In genomic region chr14:23306113-23306411, GRCh38 we compare ENCODE assay signal across 8 cellular contexts. TPM values are rescaled to one million over a fixed set of nuclear protein-coding genes. Genes with fewer than 3 reads are reported as not detected.
DNase-seq lines count a peak whose midpoint lies in the region; ATAC-seq and TF ChIP-seq lines count a peak whose summit lies in the region.

No MANE protein-coding gene starts in this region.

- TF ChIP-seq POLR2A in Peyer's patch (IDR thresholded peaks at IDR 0.05) (no peak), prostate gland (IDR thresholded peaks at IDR 0.05) (no peak)

- H3K36me3 ChIP-seq in GM06990 (ENCODE audit: control insufficient read depth, insufficient read depth, low read length) (peaks cover 12% of the 10 kb centered on the region), Peyer's patch (peaks cover 0 to 35% (median 0%) of the 10 kb centered on the region in 3 donors), prostate gland (no peaks in the 10 kb centered on the region)
- H3K36me3 ChIP-seq in CD8-positive, alpha-beta T cell (ENCODE audit: insufficient read depth, low read length) = no peaks in the 10 kb centered on the region

- no peaks in the 10 kb centered on the region for H3K9me3 Mint-ChIP-seq in CD8-positive, alpha-beta T cell

- H3K4me3 Mint-ChIP-seq in CD8-positive, alpha-beta T cell = no peak overlapping the region

- H3K27ac ChIP-seq in Peyer's patch (peak overlapping the region; percentile 77 to 89 (median 85)), prostate gland (peak overlapping the region; percentile 85 to 87)
- no peak overlapping the region for H3K27ac ChIP-seq in CD8-positive, alpha-beta T cell (ENCODE audit: low read depth, low read length)

- CTCF ChIA-PET in CD8-positive, alpha-beta T cell (lab: Charles Lee) = interaction anchor here (0.5 to 2.0 kb wide), 2 partner anchors 23 to 937 kb away, joined by 4 to 5 read pairs; no protein-coding TSS in a partner anchor

- H3K36me3 Mint-ChIP-seq in CD8-positive, alpha-beta T cell = peaks cover 3% of the 10 kb centered on the region

- H3K4me3 ChIP-seq in GM06990 (replicated peaks; ENCODE audit: low read depth, low read length) (peak overlapping the region; percentile 95), Peyer's patch (peak overlapping the region; percentile 53 to 75 (median 62)), fibroblast of pulmonary artery (replicated peaks; ENCODE audit: low read depth, low read length) (peak overlapping the region; percentile 97), prostate gland (peak overlapping the region; percentile 52 to 62)
- no peak overlapping the region for H3K4me3 ChIP-seq in CD8-positive, alpha-beta T cell (ENCODE audit: low read depth, low read length)

- peaks cover 28% of the 10 kb centered on the region for H3K27me3 Mint-ChIP-seq in CD8-positive, alpha-beta T cell (ENCODE audit: low read depth)

- no peaks in the 10 kb centered on the region for H3K27me3 ChIP-seq in GM06990 (replicated peaks; ENCODE audit: control insufficient read depth, insufficient read depth, low read length)
- H3K27me3 ChIP-seq in Peyer's patch = no peaks in the 10 kb centered on the region
- H3K27me3 ChIP-seq in prostate gland (replicated peaks; ENCODE audit: insufficient read depth) = no peaks in the 10 kb centered on the region
- H3K27me3 ChIP-seq in CD8-positive, alpha-beta T cell (ENCODE audit: insufficient read depth, low read length) = no peaks in the 10 kb centered on the region

- ATAC-seq in CD8-positive, alpha-beta T cell = no peak
- no peak for ATAC-seq in HG02642 (IDR thresholded peaks at IDR 0.05; ENCODE audit: poor library complexity, unreplicated experiment)

- intact Hi-C loops in prostate gland (cut with DNase I) = loop anchor here (2.0 to 10.0 kb wide), 2 partner anchors 15 to 181 kb away; partner anchors contain the start of gene PABPN1
- intact Hi-C loops in CD8-positive, alpha-beta T cell (cut with DNase I, micrococcal nuclease) = loop anchor here (10.0 kb wide), 4 partner anchors 301 to 809 kb away; partner anchors contain the start of genes DCAF11 (in 1 of the 2), NRL (in 1 of the 2) and PRMT5 (in 1 of the 2)

- POLR2A ChIA-PET in CD8-positive, alpha-beta T cell (lab: Charles Lee) = interaction anchor here (0.6 to 1.4 kb wide), 2 partner anchors 15 to 1487 kb away, joined by 3 read pairs; partner anchors contain the start of gene PABPN1

- H3K4me1 ChIP-seq in Peyer's patch (peaks cover 0 to 37% (median 4%) of the 10 kb centered on the region in 4 donors), prostate gland (replicated peaks) (peaks cover 12% of the 10 kb centered on the region)
- peaks cover 6% of the 10 kb centered on the region for H3K4me1 ChIP-seq in CD8-positive, alpha-beta T cell (ENCODE audit: insufficient read depth, low read length)

- peaks cover 8% of the 10 kb centered on the region for H3K4me1 Mint-ChIP-seq in CD8-positive, alpha-beta T cell (ENCODE audit: low read depth)

- WGBS in prostate gland = 8% methylated on average over 3 of the region's 3 CpGs

- no peak for TF ChIP-seq CTCF in GM06990 (IDR thresholded peaks at IDR 0.05; ENCODE audit: insufficient read depth, low read length, poor library complexity, severe bottlenecking)
- peak in 1 of 6 experiments; percentile 1 for TF ChIP-seq CTCF in Peyer's patch (IDR thresholded peaks at IDR 0.05)
- TF ChIP-seq CTCF in fibroblast of pulmonary artery (IDR thresholded peaks at IDR 0.05; ENCODE audit: low read length, missing control alignments) = no peak
- no peak for TF ChIP-seq CTCF in prostate gland (IDR thresholded peaks at IDR 0.05)
- TF ChIP-seq CTCF in CD8-positive, alpha-beta T cell (IDR thresholded peaks at IDR 0.05) = no peak

- DNase-seq in GM06990 (ENCODE audit: extremely low read depth, insufficient read length) = no peak
- DNase-seq in Peyer's patch = no peak
- DNase-seq in fibroblast of pulmonary artery (ENCODE audit: low read depth) = no peak
- no peak for DNase-seq in prostate gland (ENCODE audit: low spot score)
- no peak for DNase-seq in CD8-positive, alpha-beta T cell
- DNase-seq in stimulated activated CD4-positive, alpha-beta T cell treated with anti-CD3 and anti-CD28 coated beads, Interleukin-12 subunit alpha, Interleukin-12 subunit beta, amount 100 ng/mL, for 4 hours = no peak
- DNase-seq in effector CD8-positive, alpha-beta T cell (lab: John Stamatoyannopoulos, UW) = no peak

- H3K9me3 ChIP-seq in Peyer's patch = no peaks in the 10 kb centered on the region
- no peaks in the 10 kb centered on the region for H3K9me3 ChIP-seq in prostate gland
- H3K9me3 ChIP-seq in CD8-positive, alpha-beta T cell (ENCODE audit: low read length) = no peaks in the 10 kb centered on the region

- no peak overlapping the region for H3K27ac Mint-ChIP-seq in CD8-positive, alpha-beta T cell

RNA-seq across cellular contexts. Expression of gene BCL2L2, which starts 0.6 kb away (rescaled TPM):
- total RNA-seq in Peyer's patch = 10 to 100 TPM; 29.9 to 43.1 (median 32.0) TPM
- total RNA-seq in prostate gland = 10 to 100 TPM; 45.4 to 87.3 TPM
- total RNA-seq in CD8-positive, alpha-beta T cell = 1 to 10 TPM; 1.4 to 1.8 TPM

RNA-seq across cellular contexts. Expression of gene PPP1R3E, which starts 3.4 kb away (rescaled TPM):
- total RNA-seq in Peyer's patch = 10 to 100 TPM; 16.5 to 39.2 (median 21.4) TPM
- total RNA-seq in prostate gland = 10 to 100 TPM in 1 of 2 donors, 1 to 10 TPM in 1; 4.9 to 20.2 TPM
- 10 to 100 TPM; 31.2 to 33.8 TPM for total RNA-seq in CD8-positive, alpha-beta T cell

RNA-seq across cellular contexts. Expression of gene PABPN1, which starts 15.2 kb away (rescaled TPM):
- 100 to 1,000 TPM in 3 of 4 donors, 10 to 100 TPM in 1; 79.3 to 149 (median 116) TPM for total RNA-seq in Peyer's patch
- total RNA-seq in prostate gland = 100 to 1,000 TPM in 1 of 2 donors, 10 to 100 TPM in 1; 62.7 to 113 TPM
- 100 to 1,000 TPM; 186 to 191 TPM for total RNA-seq in CD8-positive, alpha-beta T cell

RNA-seq across cellular contexts. Expression of gene HOMEZ, which starts 20.1 kb away (rescaled TPM):
- 10 to 100 TPM; 10.5 to 23.9 (median 15.0) TPM for total RNA-seq in Peyer's patch
- total RNA-seq in prostate gland = 10 to 100 TPM; 15.3 to 22.0 TPM
- total RNA-seq in CD8-positive, alpha-beta T cell = 1 to 10 TPM; 3.1 to 4.0 TPM

RNA-seq across cellular contexts. Expression of gene SLC22A17, which starts 46.6 kb away (rescaled TPM):
- total RNA-seq in Peyer's patch (10 to 100 TPM in 1 of 4 donors, 1 to 10 TPM in 3; 1.6 to 19.0 (median 5.2) TPM), prostate gland (100 to 1,000 TPM; 207 to 351 TPM)
- 10 to 100 TPM; 12.3 to 13.5 TPM for total RNA-seq in CD8-positive, alpha-beta T cell

Comparison
In these comparisons a context has a peak if more than half of its experiments do, and no peak if none do; other contexts are left out.
1. RNA of gene BCL2L2, which starts 0.6 kb away (total RNA-seq): 45.4 to 87.3 TPM in prostate gland and 29.9 to 43.1 TPM in Peyer's patch; 1.4 to 1.8 TPM in CD8-positive, alpha-beta T cell; every median in the first group is over 10 times any median in the second.